In genomic region chr10:80357000-80357803, GRCh38 we compare ENCODE assay signal across 9 cellular contexts. TPM values are rescaled to one million over a fixed set of nuclear protein-coding genes. Genes with fewer than 3 reads are reported as not detected.
A peak's percentile ranks its signal among the peaks of the same experiment; 100 is the strongest.
DNase-seq lines count a peak whose midpoint lies in the region; TF ChIP-seq lines count a peak whose summit lies in the region.
"Had no signal": no experiment of that assay in that cellular context is flagged by ENCODE, and none has a peak within 500 bp of the region (broad histone marks: within the 10 kb centered on the region; RNA-seq: fewer than 3 reads in every experiment).

No MANE protein-coding gene starts in this region.

- no peaks in the 10 kb centered on the region for H3K27me3 ChIP-seq in parathyroid adenoma (ENCODE audit: control insufficient read depth, insufficient read depth, low read length)

- H3K27me3 Mint-ChIP-seq in glutamatergic neuron (ENCODE audit: unreplicated experiment) = peaks cover 6% of the 10 kb centered on the region

- peak overlapping the region; percentile 71 for H3K4me2 ChIP-seq in parathyroid adenoma (ENCODE audit: low read length)

- H3K27ac ChIP-seq in parathyroid adenoma = no peak overlapping the region

- DNase-seq in DMS53 treated with DMSO at 0.1 percent for 48 hours (lab: John Stamatoyannopoulos, UW; ENCODE audit: unreplicated experiment) (peak; percentile 72), NCI-H774 (lab: John Stamatoyannopoulos, UW) (peak; percentile 64), glutamatergic neuron (peak; percentile 57), AML-193 (lab: John Stamatoyannopoulos, UW) (no peak), GM10266 (ENCODE audit: extremely low spot score) (no peak), activated gamma-delta T cell treated with Interleukin-2 at 50 U/mL for 16 hours (no peak), NCI-H2196 treated with DMSO at 0.1 percent for 48 hours (lab: John Stamatoyannopoulos, UW; ENCODE audit: unreplicated experiment) (no peak)

- peak overlapping the region; percentile 84 for H3K27ac Mint-ChIP-seq in glutamatergic neuron (ENCODE audit: unreplicated experiment)

- peak overlapping the region; percentile 40 for H3K4me3 ChIP-seq in parathyroid adenoma (ENCODE audit: low read depth, low read length)

- no peaks in the 10 kb centered on the region for H3K79me2 ChIP-seq in parathyroid adenoma

- no peak overlapping the region for H3K9ac ChIP-seq in parathyroid adenoma

- H3K4me1 ChIP-seq in parathyroid adenoma = no peaks in the 10 kb centered on the region

- peak overlapping the region; percentile 86 for H2AFZ ChIP-seq in parathyroid adenoma

- no peaks in the 10 kb centered on the region for H3K36me3 ChIP-seq in parathyroid adenoma (ENCODE audit: control insufficient read depth, insufficient read depth, low read length)

- peak overlapping the region; percentile 91 for H3K4me3 Mint-ChIP-seq in glutamatergic neuron (ENCODE audit: unreplicated experiment)

- no peaks in the 10 kb centered on the region for H3K4me1 Mint-ChIP-seq in glutamatergic neuron (ENCODE audit: low read depth, unreplicated experiment)

- TF ChIP-seq CTCF in glutamatergic neuron (IDR thresholded peaks at IDR 0.05; ENCODE audit: partially characterized antibody, unreplicated experiment) (no peak), parathyroid adenoma (IDR thresholded peaks at IDR 0.05) (no peak), GM10266 (IDR thresholded peaks at IDR 0.05; ENCODE audit: control insufficient read depth, insufficient read depth, low read depth, missing control alignments) (no peak)

- no peaks in the 10 kb centered on the region for H3K9me3 ChIP-seq in parathyroid adenoma (ENCODE audit: control insufficient read depth, low read length)

- H3K36me3 Mint-ChIP-seq in glutamatergic neuron (ENCODE audit: unreplicated experiment) = peaks cover 6% of the 10 kb centered on the region

- H3K9me3 Mint-ChIP-seq in glutamatergic neuron (ENCODE audit: unreplicated experiment) = peaks cover 2% of the 10 kb centered on the region

RNA-seq across cellular contexts. Expression of gene DYDC2, which starts 0.6 kb away (rescaled TPM):
- total RNA-seq in glutamatergic neuron (ENCODE audit: unreplicated experiment) = not detected
- total RNA-seq: activated CD8-positive, alpha-beta memory T cell treated with anti-CD3 and anti-CD28 coated beads for 36 hours had no signal

RNA-seq across cellular contexts. Expression of gene DYDC1, which starts 0.6 kb away (rescaled TPM):
- total RNA-seq in glutamatergic neuron (ENCODE audit: unreplicated experiment) = not detected
- total RNA-seq: activated CD8-positive, alpha-beta memory T cell treated with anti-CD3 and anti-CD28 coated beads for 36 hours had no signal

RNA-seq across cellular contexts. Expression of gene PRXL2A, which starts 51.1 kb away (rescaled TPM):
- 164 TPM for total RNA-seq in glutamatergic neuron (ENCODE audit: unreplicated experiment)

Comparison
In these comparisons a context has a peak if more than half of its experiments do, and no peak if none do; other contexts are left out.
1. DNase-seq: peak in DMS53 treated with DMSO at 0.1 percent for 48 hours (single experiment), NCI-H774 (single experiment) and glutamatergic neuron (single experiment); none in AML-193 (0 of 2), GM10266 (single experiment), activated gamma-delta T cell treated with Interleukin-2 at 50 U/mL for 16 hours (single experiment) and NCI-H2196 treated with DMSO at 0.1 percent for 48 hours (single experiment).